ENCODE assay signal across 1 cellular context in the genomic region with DNA sequence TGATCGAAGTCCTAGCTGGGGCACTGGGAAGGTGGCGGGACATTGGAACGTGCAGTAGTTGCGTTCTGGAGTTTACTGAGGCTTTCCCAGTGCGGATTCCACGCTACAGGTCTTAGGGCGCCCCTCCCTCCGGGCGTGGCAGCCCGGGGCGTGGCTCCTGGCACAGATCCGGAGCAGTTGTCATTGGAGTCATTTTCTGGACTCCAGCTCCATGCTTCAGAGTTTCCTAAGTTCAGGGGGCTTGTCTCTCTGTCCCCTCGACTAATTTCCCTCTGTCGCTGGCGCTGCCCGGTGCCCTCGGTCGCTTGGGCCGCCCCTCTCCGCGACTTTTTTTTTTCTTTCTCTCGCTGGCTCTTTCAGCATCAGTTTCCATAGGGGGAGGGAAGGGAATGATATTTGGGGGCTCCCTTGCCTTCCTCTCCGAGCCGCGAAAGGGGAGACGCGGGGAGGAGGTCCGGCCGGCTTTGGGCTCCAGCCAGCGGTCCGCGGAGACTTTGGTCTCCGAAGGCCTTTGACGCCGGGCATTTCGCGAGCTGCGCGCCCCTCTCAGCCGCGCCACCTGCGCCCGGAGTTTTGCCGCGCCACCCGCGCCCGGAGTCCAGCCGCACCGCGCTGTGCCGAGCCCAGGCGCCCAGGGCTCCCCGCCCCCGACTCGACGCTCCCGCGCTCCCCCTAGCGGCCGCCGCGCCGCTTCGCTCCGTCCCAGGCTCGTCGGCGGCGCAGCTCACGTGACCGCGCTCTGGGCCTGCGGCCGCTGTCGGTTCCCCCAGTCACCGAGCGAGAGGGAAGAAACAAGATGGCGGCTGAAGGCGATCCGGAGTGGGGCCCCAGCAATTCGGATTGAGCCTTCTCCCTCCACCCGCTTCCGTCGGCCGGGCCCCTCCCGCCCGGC.
A peak's percentile ranks its signal among the peaks of the same experiment; 100 is the strongest.
TF ChIP-seq lines count a peak whose summit lies in the region.

Gene BPTF, plus strand, starts transcription at position 769 of the 892 bp plus-strand sequence. CDS start 222 bp downstream, outside the sequence.

TF ChIP-seq in K562, 482 proteins besides CTCF, POLR2A, EP300 and RAD21 (continued from another document and continues in another):
- TF ChIP-seq, protein P1, sequence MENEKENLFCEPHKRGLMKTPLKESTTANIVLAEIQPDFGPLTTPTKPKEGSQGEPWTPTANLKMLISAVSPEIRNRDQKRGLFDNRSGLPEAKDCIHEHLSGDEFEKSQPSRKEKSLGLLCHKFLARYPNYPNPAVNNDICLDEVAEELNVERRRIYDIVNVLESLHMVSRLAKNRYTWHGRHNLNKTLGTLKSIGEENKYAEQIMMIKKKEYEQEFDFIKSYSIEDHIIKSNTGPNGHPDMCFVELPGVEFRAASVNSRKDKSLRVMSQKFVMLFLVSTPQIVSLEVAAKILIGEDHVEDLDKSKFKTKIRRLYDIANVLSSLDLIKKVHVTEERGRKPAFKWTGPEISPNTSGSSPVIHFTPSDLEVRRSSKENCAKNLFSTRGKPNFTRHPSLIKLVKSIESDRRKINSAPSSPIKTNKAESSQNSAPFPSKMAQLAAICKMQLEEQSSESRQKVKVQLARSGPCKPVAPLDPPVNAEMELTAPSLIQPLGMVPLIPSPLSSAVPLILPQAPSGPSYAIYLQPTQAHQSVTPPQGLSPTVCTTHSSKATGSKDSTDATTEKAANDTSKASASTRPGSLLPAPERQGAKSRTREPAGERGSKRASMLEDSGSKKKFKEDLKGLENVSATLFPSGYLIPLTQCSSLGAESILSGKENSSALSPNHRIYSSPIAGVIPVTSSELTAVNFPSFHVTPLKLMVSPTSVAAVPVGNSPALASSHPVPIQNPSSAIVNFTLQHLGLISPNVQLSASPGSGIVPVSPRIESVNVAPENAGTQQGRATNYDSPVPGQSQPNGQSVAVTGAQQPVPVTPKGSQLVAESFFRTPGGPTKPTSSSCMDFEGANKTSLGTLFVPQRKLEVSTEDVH (IDR thresholded peaks at IDR 0.05; ENCODE audit: low read depth, partially characterized antibody), result peak; percentile 23
- TF ChIP-seq CBX8 (IDR thresholded peaks at IDR 0.05; ENCODE audit: borderline replicate concordance, extremely low read depth, low read depth, low read length, poor library complexity, severe bottlenecking) (no peak), CBX3 (IDR thresholded peaks at IDR 0.05; ENCODE audit: borderline replicate concordance in 1 of 2, low read length in 2 of 2) (peak in 1 of 2 experiments; percentile 79; a peak in 1 of 3 replicates), ESRRA (IDR thresholded peaks at IDR 0.05; ENCODE audit: borderline replicate concordance, low read depth) (peak; percentile 60; the same call in 1 of the 2 replicates), ZNF75A (CRISPR knock-in tag; IDR thresholded peaks at IDR 0.05) (no peak), ZFX (CRISPR knock-in tag; IDR thresholded peaks at IDR 0.05) (peak; percentile 82), SLC30A9 (CRISPR knock-in tag; IDR thresholded peaks at IDR 0.05) (no peak), NCOR1 (IDR thresholded peaks at IDR 0.05) (peak; percentile 53), SMAD4 (CRISPR knock-in tag; conservative IDR thresholded peaks at IDR 0.05) (peak; percentile 89), LEF1 (IDR thresholded peaks at IDR 0.05) (no peak), ZBTB7A (IDR thresholded peaks at IDR 0.05; ENCODE audit: borderline replicate concordance, control insufficient read depth, low read depth, low read length) (peak; percentile 49; the same call in 1 of the 2 replicates), CBFA2T3 (IDR thresholded peaks at IDR 0.05) (no peak), ZNF584 (CRISPR knock-in tag; IDR thresholded peaks at IDR 0.05; ENCODE audit: low read depth) (no peak), PREB (CRISPR knock-in tag; IDR thresholded peaks at IDR 0.05) (no peak), ZNF253 (CRISPR knock-in tag; conservative IDR thresholded peaks at IDR 0.05) (no peak), NR2C2 (CRISPR knock-in tag; IDR thresholded peaks at IDR 0.05) (peak; percentile 32; the same call in 1 of the 2 replicates), NR2C2 (tag; IDR thresholded peaks at IDR 0.05) (no peak), GATA2 (CRISPR knock-in tag; IDR thresholded peaks at IDR 0.05) (no peak), CXXC5 (CRISPR knock-in tag; IDR thresholded peaks at IDR 0.05) (peak; percentile 98), RNF219 (CRISPR knock-in tag; IDR thresholded peaks at IDR 0.05) (no peak), RHOXF2B (CRISPR knock-in tag; conservative IDR thresholded peaks at IDR 0.05) (no peak), TCF7 (IDR thresholded peaks at IDR 0.05; ENCODE audit: borderline replicate concordance) (no peak), SAFB (IDR thresholded peaks at IDR 0.05; ENCODE audit: borderline replicate concordance, low read depth, low read length) (no peak), SIRT6 (IDR thresholded peaks at IDR 0.05; ENCODE audit: low read depth, low read length) (no peak), KDM4B (IDR thresholded peaks at IDR 0.05; ENCODE audit: borderline replicate concordance in 2 of 2, low read depth in 1 of 2) (0 out of 4 replicates have a peak, but pooled peaks of 1 of the 2 experiments have one; percentile 53), KLF13 (tag; IDR thresholded peaks at IDR 0.05; ENCODE audit: borderline replicate concordance, low read depth) (peak; percentile 71; the same call in 1 of the 2 replicates), ZNF785 (CRISPR knock-in tag; IDR thresholded peaks at IDR 0.05) (no peak)
- TF ChIP-seq, protein P2, sequence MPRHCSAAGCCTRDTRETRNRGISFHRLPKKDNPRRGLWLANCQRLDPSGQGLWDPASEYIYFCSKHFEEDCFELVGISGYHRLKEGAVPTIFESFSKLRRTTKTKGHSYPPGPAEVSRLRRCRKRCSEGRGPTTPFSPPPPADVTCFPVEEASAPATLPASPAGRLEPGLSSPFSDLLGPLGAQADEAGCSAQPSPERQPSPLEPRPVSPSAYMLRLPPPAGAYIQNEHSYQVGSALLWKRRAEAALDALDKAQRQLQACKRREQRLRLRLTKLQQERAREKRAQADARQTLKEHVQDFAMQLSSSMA (CRISPR knock-in tag; IDR thresholded peaks at IDR 0.05), result no peak
- TF ChIP-seq, protein P3, sequence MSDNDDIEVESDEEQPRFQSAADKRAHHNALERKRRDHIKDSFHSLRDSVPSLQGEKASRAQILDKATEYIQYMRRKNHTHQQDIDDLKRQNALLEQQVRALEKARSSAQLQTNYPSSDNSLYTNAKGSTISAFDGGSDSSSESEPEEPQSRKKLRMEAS (CRISPR knock-in tag; IDR thresholded peaks at IDR 0.05), result peak; percentile 70
- TF ChIP-seq, protein P4, sequence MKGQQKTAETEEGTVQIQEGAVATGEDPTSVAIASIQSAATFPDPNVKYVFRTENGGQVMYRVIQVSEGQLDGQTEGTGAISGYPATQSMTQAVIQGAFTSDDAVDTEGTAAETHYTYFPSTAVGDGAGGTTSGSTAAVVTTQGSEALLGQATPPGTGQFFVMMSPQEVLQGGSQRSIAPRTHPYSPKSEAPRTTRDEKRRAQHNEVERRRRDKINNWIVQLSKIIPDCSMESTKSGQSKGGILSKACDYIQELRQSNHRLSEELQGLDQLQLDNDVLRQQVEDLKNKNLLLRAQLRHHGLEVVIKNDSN (CRISPR knock-in tag; IDR thresholded peaks at IDR 0.05), result peak; percentile 95
- TF ChIP-seq, protein P5, sequence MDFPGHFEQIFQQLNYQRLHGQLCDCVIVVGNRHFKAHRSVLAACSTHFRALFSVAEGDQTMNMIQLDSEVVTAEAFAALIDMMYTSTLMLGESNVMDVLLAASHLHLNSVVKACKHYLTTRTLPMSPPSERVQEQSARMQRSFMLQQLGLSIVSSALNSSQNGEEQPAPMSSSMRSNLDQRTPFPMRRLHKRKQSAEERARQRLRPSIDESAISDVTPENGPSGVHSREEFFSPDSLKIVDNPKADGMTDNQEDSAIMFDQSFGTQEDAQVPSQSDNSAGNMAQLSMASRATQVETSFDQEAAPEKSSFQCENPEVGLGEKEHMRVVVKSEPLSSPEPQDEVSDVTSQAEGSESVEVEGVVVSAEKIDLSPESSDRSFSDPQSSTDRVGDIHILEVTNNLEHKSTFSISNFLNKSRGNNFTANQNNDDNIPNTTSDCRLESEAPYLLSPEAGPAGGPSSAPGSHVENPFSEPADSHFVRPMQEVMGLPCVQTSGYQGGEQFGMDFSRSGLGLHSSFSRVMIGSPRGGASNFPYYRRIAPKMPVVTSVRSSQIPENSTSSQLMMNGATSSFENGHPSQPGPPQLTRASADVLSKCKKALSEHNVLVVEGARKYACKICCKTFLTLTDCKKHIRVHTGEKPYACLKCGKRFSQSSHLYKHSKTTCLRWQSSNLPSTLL (IDR thresholded peaks at IDR 0.05), result no peak
- TF ChIP-seq, protein P6, sequence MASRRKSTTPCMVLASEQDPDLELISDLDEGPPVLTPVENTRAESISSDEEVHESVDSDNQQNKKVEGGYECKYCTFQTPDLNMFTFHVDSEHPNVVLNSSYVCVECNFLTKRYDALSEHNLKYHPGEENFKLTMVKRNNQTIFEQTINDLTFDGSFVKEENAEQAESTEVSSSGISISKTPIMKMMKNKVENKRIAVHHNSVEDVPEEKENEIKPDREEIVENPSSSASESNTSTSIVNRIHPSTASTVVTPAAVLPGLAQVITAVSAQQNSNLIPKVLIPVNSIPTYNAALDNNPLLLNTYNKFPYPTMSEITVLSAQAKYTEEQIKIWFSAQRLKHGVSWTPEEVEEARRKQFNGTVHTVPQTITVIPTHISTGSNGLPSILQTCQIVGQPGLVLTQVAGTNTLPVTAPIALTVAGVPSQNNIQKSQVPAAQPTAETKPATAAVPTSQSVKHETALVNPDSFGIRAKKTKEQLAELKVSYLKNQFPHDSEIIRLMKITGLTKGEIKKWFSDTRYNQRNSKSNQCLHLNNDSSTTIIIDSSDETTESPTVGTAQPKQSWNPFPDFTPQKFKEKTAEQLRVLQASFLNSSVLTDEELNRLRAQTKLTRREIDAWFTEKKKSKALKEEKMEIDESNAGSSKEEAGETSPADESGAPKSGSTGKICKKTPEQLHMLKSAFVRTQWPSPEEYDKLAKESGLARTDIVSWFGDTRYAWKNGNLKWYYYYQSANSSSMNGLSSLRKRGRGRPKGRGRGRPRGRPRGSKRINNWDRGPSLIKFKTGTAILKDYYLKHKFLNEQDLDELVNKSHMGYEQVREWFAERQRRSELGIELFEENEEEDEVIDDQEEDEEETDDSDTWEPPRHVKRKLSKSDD (conservative IDR thresholded peaks at IDR 0.05; ENCODE audit: low read length), result peak; percentile 78
- TF ChIP-seq, protein P7, sequence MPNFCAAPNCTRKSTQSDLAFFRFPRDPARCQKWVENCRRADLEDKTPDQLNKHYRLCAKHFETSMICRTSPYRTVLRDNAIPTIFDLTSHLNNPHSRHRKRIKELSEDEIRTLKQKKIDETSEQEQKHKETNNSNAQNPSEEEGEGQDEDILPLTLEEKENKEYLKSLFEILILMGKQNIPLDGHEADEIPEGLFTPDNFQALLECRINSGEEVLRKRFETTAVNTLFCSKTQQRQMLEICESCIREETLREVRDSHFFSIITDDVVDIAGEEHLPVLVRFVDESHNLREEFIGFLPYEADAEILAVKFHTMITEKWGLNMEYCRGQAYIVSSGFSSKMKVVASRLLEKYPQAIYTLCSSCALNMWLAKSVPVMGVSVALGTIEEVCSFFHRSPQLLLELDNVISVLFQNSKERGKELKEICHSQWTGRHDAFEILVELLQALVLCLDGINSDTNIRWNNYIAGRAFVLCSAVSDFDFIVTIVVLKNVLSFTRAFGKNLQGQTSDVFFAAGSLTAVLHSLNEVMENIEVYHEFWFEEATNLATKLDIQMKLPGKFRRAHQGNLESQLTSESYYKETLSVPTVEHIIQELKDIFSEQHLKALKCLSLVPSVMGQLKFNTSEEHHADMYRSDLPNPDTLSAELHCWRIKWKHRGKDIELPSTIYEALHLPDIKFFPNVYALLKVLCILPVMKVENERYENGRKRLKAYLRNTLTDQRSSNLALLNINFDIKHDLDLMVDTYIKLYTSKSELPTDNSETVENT (CRISPR knock-in tag; IDR thresholded peaks at IDR 0.05), result peak; percentile 81; the same call in 1 of the 2 replicates
